18 cellular contexts compared by ENCODE assay signal in the genomic region with DNA sequence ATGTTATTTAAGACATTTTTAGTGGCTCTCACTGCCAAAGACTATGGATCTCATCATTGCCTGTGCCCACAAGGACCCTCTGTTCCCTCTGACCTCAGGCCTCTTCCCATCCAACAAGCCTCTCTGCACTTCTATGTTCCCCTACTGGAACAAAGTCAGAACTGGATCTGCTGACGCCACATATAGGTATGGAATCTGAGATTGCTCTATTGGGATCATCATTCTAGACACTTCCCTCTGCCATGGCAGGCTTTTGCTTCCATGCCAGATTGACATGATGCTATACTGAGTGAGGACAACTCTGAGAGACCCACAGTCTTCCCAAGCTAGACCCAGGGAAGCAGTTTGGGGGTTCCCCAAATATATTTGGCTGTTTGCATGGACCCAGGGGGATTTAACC.
DNase-seq lines count a peak whose midpoint lies in the region; FAIRE-seq and TF ChIP-seq lines count a peak whose summit lies in the region.
"Had no signal": no experiment of that assay in that cellular context is flagged by ENCODE, and none has a peak within 500 bp of the region (broad histone marks: within the 10 kb centered on the region; RNA-seq: fewer than 3 reads in every experiment).

No MANE protein-coding gene starts in this region.

- intact Hi-C loops in dendritic cell treated with granulocyte-macrophage colony-stimulating factor and Interleukin-4, amounts not matched to agents 40 ng/mL and 50 ng/mL, for 4 days (cut with micrococcal nuclease), result no loop called here
- intact Hi-C loops in uterus (cut with DNase I; ENCODE audit: low total_unique reads), result loop anchor here (10.0 kb wide), 1 partner anchor 53 kb away; no protein-coding TSS in a partner anchor

- H3K27ac Mint-ChIP-seq in dendritic cell treated with granulocyte-macrophage colony-stimulating factor and Interleukin-4, amounts not matched to agents 40 ng/mL and 50 ng/mL, for 4 days, result peak overlapping the region; percentile 76
- peak overlapping the region; percentile 75 for H3K27ac Mint-ChIP-seq in mesothelial cell of epicardium
- H3K27ac Mint-ChIP-seq: IgD-negative memory B cell had no signal

- DNase-seq in mesothelial cell of epicardium (ENCODE audit: low spot score in 2 of 2, unreplicated experiment in 2 of 2), result no peak
- DNase-seq in uterus, result no peak
- no peak for DNase-seq in NCI-H69 (lab: John Stamatoyannopoulos, UW)
- DNase-seq in erythroblast (lab: John Stamatoyannopoulos, UW), result no peak
- no peak for DNase-seq in urothelium cell line (ENCODE audit: low spot score)
- DNase-seq: CD4-positive, alpha-beta memory T cell; DMS153; DMS79; GDM1; GOT3; H9 had no signal

- peak overlapping the region; percentile 28 to 33 for H3K27ac ChIP-seq in uterus
- H3K27ac ChIP-seq: A549, BLaER1 had no signal

- H3K4me1 ChIP-seq in uterus, result no peaks in the 10 kb centered on the region
- H3K4me1 ChIP-seq: A549 had no signal

- H3K27me3 Mint-ChIP-seq in dendritic cell treated with granulocyte-macrophage colony-stimulating factor and Interleukin-4, amounts not matched to agents 40 ng/mL and 50 ng/mL, for 4 days, result no peaks in the 10 kb centered on the region
- no peaks in the 10 kb centered on the region for H3K27me3 Mint-ChIP-seq in mesothelial cell of epicardium (ENCODE audit: low read depth)

- TF ChIP-seq POLR2A in uterus (IDR thresholded peaks at IDR 0.05) (no peak), erythroblast (IDR thresholded peaks at IDR 0.05; ENCODE audit: low read length) (no peak)

- peaks cover 7% of the 10 kb centered on the region for H3K36me3 Mint-ChIP-seq in dendritic cell treated with granulocyte-macrophage colony-stimulating factor and Interleukin-4, amounts not matched to agents 40 ng/mL and 50 ng/mL, for 4 days (ENCODE audit: low read depth)
- no peaks in the 10 kb centered on the region for H3K36me3 Mint-ChIP-seq in mesothelial cell of epicardium
- H3K36me3 Mint-ChIP-seq: CD4-positive, alpha-beta memory T cell; IgD-negative memory B cell had no signal

- peaks cover 31% of the 10 kb centered on the region for H3K4me1 Mint-ChIP-seq in dendritic cell treated with granulocyte-macrophage colony-stimulating factor and Interleukin-4, amounts not matched to agents 40 ng/mL and 50 ng/mL, for 4 days (ENCODE audit: low read depth)
- peaks cover 15% of the 10 kb centered on the region for H3K4me1 Mint-ChIP-seq in mesothelial cell of epicardium
- H3K4me1 Mint-ChIP-seq: IgD-negative memory B cell had no signal

- H3K9me3 ChIP-seq in uterus, result no peaks in the 10 kb centered on the region

- no peak for FAIRE-seq in urothelium cell line (lab: Jason Lieb, UNC)
- FAIRE-seq: A549, GM12892, GM18507, HepG2 had no signal

- no peak overlapping the region for H3K4me3 ChIP-seq in uterus
- H3K4me3 ChIP-seq: A549, BLaER1 had no signal

- H3K9me3 Mint-ChIP-seq in dendritic cell treated with granulocyte-macrophage colony-stimulating factor and Interleukin-4, amounts not matched to agents 40 ng/mL and 50 ng/mL, for 4 days, result peaks cover 15% of the 10 kb centered on the region
- peaks cover 10% of the 10 kb centered on the region for H3K9me3 Mint-ChIP-seq in mesothelial cell of epicardium

- no peaks in the 10 kb centered on the region for H3K27me3 ChIP-seq in uterus
- H3K27me3 ChIP-seq: BLaER1 had no signal

- no peaks in the 10 kb centered on the region for H3K36me3 ChIP-seq in uterus
- H3K36me3 ChIP-seq: BLaER1 had no signal

- no peak overlapping the region for H3K4me3 Mint-ChIP-seq in dendritic cell treated with granulocyte-macrophage colony-stimulating factor and Interleukin-4, amounts not matched to agents 40 ng/mL and 50 ng/mL, for 4 days
- no peak overlapping the region for H3K4me3 Mint-ChIP-seq in mesothelial cell of epicardium
- H3K4me3 Mint-ChIP-seq: CD4-positive, alpha-beta memory T cell; H9 had no signal

- TF ChIP-seq CTCF in mesothelial cell of epicardium (IDR thresholded peaks at IDR 0.05; ENCODE audit: unreplicated experiment), result no peak
- TF ChIP-seq CTCF in uterus (IDR thresholded peaks at IDR 0.05), result no peak
